Comparison of ENCODE assay signal across 24 cellular contexts in genomic region chr5:148810821-148811220, GRCh38. TPM values are rescaled to one million over a fixed set of nuclear protein-coding genes. Genes with fewer than 3 reads are reported as not detected.
DNase-seq lines count a peak whose midpoint lies in the region; ATAC-seq and TF ChIP-seq lines count a peak whose summit lies in the region.
"Had no signal": no experiment of that assay in that cellular context is flagged by ENCODE, and none has a peak within 500 bp of the region (broad histone marks: within the 10 kb centered on the region; RNA-seq: fewer than 3 reads in every experiment).

No MANE protein-coding gene starts in this region.

- 88% methylated on average over 2 of the region's 2 CpGs for WGBS in hepatocyte (ENCODE audit: low lambda C conversion rate, missing lambda C conversion rate)
- WGBS in lower leg skin, 2 donors: 86 to 89% methylated on average over 2 of the region's 2 CpGs

- H3K4me1 Mint-ChIP-seq in T-helper 17 cell (peaks cover 41% of the 10 kb centered on the region), natural killer cell (peaks cover 28 to 31% of the 10 kb centered on the region in 2 donors), osteocyte (ENCODE audit: unreplicated experiment) (peaks cover 29% of the 10 kb centered on the region)

- H3K4me1 ChIP-seq in DOHH2 (ENCODE audit: control insufficient read depth, low read length) (peaks cover 74% of the 10 kb centered on the region), hepatocyte (ENCODE audit: insufficient read depth) (peaks cover 12% of the 10 kb centered on the region)
- H3K4me1 ChIP-seq: adrenal gland had no signal

- ATAC-seq in T-helper 17 cell (peak; percentile 43), natural killer cell (peak in 2 of 3 donors; percentile 42 to 59)
- ATAC-seq: activated T-cell treated with anti-CD3 and anti-CD28 coated beads, Interleukin-2, amount 50 U/mL, for 72 hours; stimulated activated naive B cell treated with anti-CD40 and anti-IgM and Interleukin-4, amounts not matched to agents 10 μg/mL and 1 μg/mL and 100 μg/mL, for 72 hours had no signal

- H2AFZ ChIP-seq in hepatocyte: no peak overlapping the region
- H2AFZ ChIP-seq: PC-9 had no signal

- peaks cover 20% of the 10 kb centered on the region for H3F3A ChIP-seq in DOHH2 (ENCODE audit: control insufficient read depth, insufficient read depth)

- H3K27ac ChIP-seq in DOHH2 (ENCODE audit: low read depth, low read length) (peak overlapping the region; percentile 93), hepatocyte (no peak overlapping the region)
- H3K27ac ChIP-seq: adrenal gland, PC-9, transverse colon had no signal

- H4K20me1 ChIP-seq in DOHH2 (ENCODE audit: control insufficient read depth, insufficient read depth, low read depth, low read length) (no peaks in the 10 kb centered on the region), hepatocyte (ENCODE audit: insufficient read depth, poor library complexity, severe bottlenecking) (no peaks in the 10 kb centered on the region)

- H3K9me3 ChIP-seq in DOHH2 (ENCODE audit: control insufficient read depth, insufficient read depth, low read length): no peaks in the 10 kb centered on the region
- no peaks in the 10 kb centered on the region for H3K9me3 ChIP-seq in T-helper 17 cell (ENCODE audit: control insufficient read depth, low read length, poor library complexity, severe bottlenecking)
- H3K9me3 ChIP-seq in hepatocyte (ENCODE audit: low read depth): no peaks in the 10 kb centered on the region
- H3K9me3 ChIP-seq: adrenal gland, BE2C, MG63, SK-N-SH, transverse colon had no signal

- no peaks in the 10 kb centered on the region for H3K27me3 ChIP-seq in DOHH2 (ENCODE audit: control insufficient read depth, low read length)
- H3K27me3 ChIP-seq in hepatocyte: peaks cover 4% of the 10 kb centered on the region
- H3K27me3 ChIP-seq: adrenal gland, BE2C, MG63, transverse colon had no signal

- H3K27ac Mint-ChIP-seq in T-helper 17 cell: peak overlapping the region; percentile 98
- peak overlapping the region in 1 of 2 donors; percentile 86 for H3K27ac Mint-ChIP-seq in natural killer cell
- H3K27ac Mint-ChIP-seq in osteocyte (ENCODE audit: unreplicated experiment): no peak overlapping the region

- H3K4me2 ChIP-seq in DOHH2 (ENCODE audit: low read length) (peak overlapping the region; percentile 60), hepatocyte (no peak overlapping the region)
- H3K4me2 ChIP-seq: SK-N-SH had no signal

- H3K4me3 Mint-ChIP-seq in T-helper 17 cell (peak overlapping the region; percentile 36), natural killer cell (no peak overlapping the region), osteocyte (ENCODE audit: unreplicated experiment) (no peak overlapping the region)

- no peaks in the 10 kb centered on the region for H3K36me3 Mint-ChIP-seq in T-helper 17 cell (ENCODE audit: low read depth)
- no peaks in the 10 kb centered on the region for H3K36me3 Mint-ChIP-seq in natural killer cell
- H3K36me3 Mint-ChIP-seq in osteocyte (ENCODE audit: unreplicated experiment): no peaks in the 10 kb centered on the region
- H3K36me3 Mint-ChIP-seq: activated CD4-positive, alpha-beta memory T cell treated with anti-CD3 and anti-CD28 coated beads for 36 hours; stimulated activated naive B cell treated with anti-CD40 and anti-IgM and Interleukin-4, amounts not matched to agents 10 μg/mL and 1 μg/mL and 100 μg/mL, for 72 hours had no signal

- H3K9me2 ChIP-seq in DOHH2 (replicated peaks; ENCODE audit: control insufficient read depth, low read length) (no peaks in the 10 kb centered on the region), hepatocyte (replicated peaks; ENCODE audit: insufficient read depth) (no peaks in the 10 kb centered on the region)
- H3K9me2 ChIP-seq: SK-N-SH had no signal

- TF ChIP-seq CTCF in DOHH2 (IDR thresholded peaks at IDR 0.05; ENCODE audit: low read depth, low read length, poor library complexity, severe bottlenecking) (no peak), natural killer cell (IDR thresholded peaks at IDR 0.05) (no peak), hepatocyte (IDR thresholded peaks at IDR 0.05; ENCODE audit: poor library complexity) (no peak), lower leg skin (IDR thresholded peaks at IDR 0.05) (no peak), osteocyte (IDR thresholded peaks at IDR 0.05) (no peak)

- H3K27me3 Mint-ChIP-seq in T-helper 17 cell: peaks cover 5% of the 10 kb centered on the region
- peaks cover 0 to 3% of the 10 kb centered on the region in 2 donors for H3K27me3 Mint-ChIP-seq in natural killer cell (ENCODE audit: low read depth in 2 of 2)
- H3K27me3 Mint-ChIP-seq in osteocyte (ENCODE audit: unreplicated experiment): no peaks in the 10 kb centered on the region
- H3K27me3 Mint-ChIP-seq: activated CD4-positive, alpha-beta memory T cell treated with anti-CD3 and anti-CD28 coated beads for 36 hours; stimulated activated naive B cell treated with anti-CD40 and anti-IgM and Interleukin-4, amounts not matched to agents 10 μg/mL and 1 μg/mL and 100 μg/mL, for 72 hours had no signal

- H3K79me2 ChIP-seq in DOHH2 (ENCODE audit: control insufficient read depth, low read length): no peaks in the 10 kb centered on the region
- no peaks in the 10 kb centered on the region for H3K79me2 ChIP-seq in hepatocyte

- in situ Hi-C loops in KBM-7 (cut with MboI; ENCODE audit: low pct_unique_long_range_greater_than_20kb, low sequenced_read_pairs): no loop called here

- H3K9me3 Mint-ChIP-seq in natural killer cell: no peaks in the 10 kb centered on the region
- H3K9me3 Mint-ChIP-seq in osteocyte (ENCODE audit: unreplicated experiment): no peaks in the 10 kb centered on the region
- H3K9me3 Mint-ChIP-seq: activated CD4-positive, alpha-beta memory T cell treated with anti-CD3 and anti-CD28 coated beads for 36 hours; activated T-cell treated with anti-CD3 and anti-CD28 coated beads, Interleukin-2, amount 50 U/mL, for 72 hours; stimulated activated naive B cell treated with anti-CD40 and anti-IgM and Interleukin-4, amounts not matched to agents 10 μg/mL and 1 μg/mL and 100 μg/mL, for 72 hours had no signal

- intact Hi-C loops in natural killer cell (cut with micrococcal nuclease): no loop called here
- intact Hi-C loops in lower leg skin (cut with DNase I; ENCODE audit: low total_unique reads): no loop called here

- no peak for TF ChIP-seq POLR2A in lower leg skin (IDR thresholded peaks at IDR 0.05)

- H3K36me3 ChIP-seq in DOHH2 (ENCODE audit: control insufficient read depth, low read length) (no peaks in the 10 kb centered on the region), hepatocyte (replicated peaks; ENCODE audit: insufficient read depth, low read depth) (no peaks in the 10 kb centered on the region)
- H3K36me3 ChIP-seq: adrenal gland, BE2C, MG63, transverse colon had no signal

- DNase-seq in KBM-7: peak; percentile 35
- DNase-seq in T-helper 17 cell: no peak
- DNase-seq in natural killer cell: no peak
- no peak for DNase-seq in hepatocyte (ENCODE audit: low spot score)
- no peak for DNase-seq in lower leg skin (ENCODE audit: low spot score in 2 of 2)
- no peak for DNase-seq in osteocyte (ENCODE audit: extremely low spot score, unreplicated experiment)
- DNase-seq: activated CD4-positive, alpha-beta memory T cell treated with anti-CD3 and anti-CD28 coated beads for 36 hours; activated T-cell treated with anti-CD3 and anti-CD28 coated beads, Interleukin-2, amount 50 U/mL, for 72 hours; adrenal gland; BE2C; caudate nucleus; DMS153; effector CD8-positive, alpha-beta T cell; islet precursor cell; mammary epithelial cell; MG63; NCI-H2029 treated with DMSO at 0.1 percent for 48 hours; NCI-H524; PC-9; SK-N-SH; stimulated activated naive B cell treated with anti-CD40 and anti-IgM and Interleukin-4, amounts not matched to agents 10 μg/mL and 1 μg/mL and 100 μg/mL, for 72 hours; transverse colon had no signal

- H3K4me3 ChIP-seq in DOHH2 (ENCODE audit: low read length) (peak overlapping the region; percentile 71), hepatocyte (no peak overlapping the region), lower leg skin (ENCODE audit: low read depth, poor library complexity, severe bottlenecking) (no peak overlapping the region)
- H3K4me3 ChIP-seq: adrenal gland, MG63, PC-9, transverse colon had no signal

RNA-seq across cellular contexts. Expression of gene ADRB2, which starts 15.6 kb away (rescaled TPM):
- total RNA-seq in T-helper 17 cell (1 to 10 TPM; 2.9 to 5.7 TPM), natural killer cell (10 to 100 TPM; 47.1 to 78.9 (median 60.7) TPM), hepatocyte (0.60 and 0.63 TPM in 2 replicates), lower leg skin (10 to 100 TPM; 31.4 to 90.3 (median 42.9) TPM), osteocyte (6.6 and 7.1 TPM in 2 replicates)
- polyA plus RNA-seq in hepatocyte: 1.1 and 1.8 TPM in 2 replicates
- polyA plus RNA-seq: neural cell had no signal
